In genomic region chr7:158111906-158112570, GRCh38 we compare ENCODE assay signal across 19 cellular contexts.
"Had no signal": no experiment of that assay in that cellular context is flagged by ENCODE, and none has a peak within 500 bp of the region (broad histone marks: within the 10 kb centered on the region; RNA-seq: fewer than 3 reads in every experiment).

No MANE protein-coding gene starts in this region.

- H3K4me3 Mint-ChIP-seq: activated naive CD8-positive, alpha-beta T cell treated with anti-CD3 and anti-CD28 coated beads for 36 hours; central memory CD8-positive, alpha-beta T cell; effector memory CD8-positive, alpha-beta T cell had no signal

- DNase-seq: activated CD8-positive, alpha-beta memory T cell treated with anti-CD3 and anti-CD28 coated beads, Interleukin-2, amount 50 U/mL, for 48 hours; activated naive CD4-positive, alpha-beta T cell treated with Interleukin-2 at 50 U/mL for 16 hours; activated naive CD8-positive, alpha-beta T cell treated with anti-CD3 and anti-CD28 coated beads for 36 hours; activated T-cell treated with anti-CD3 and anti-CD28 coated beads, Interleukin-2, amount 50 U/mL, for 48 hours; effector memory CD8-positive, alpha-beta T cell; esophagus squamous epithelium; gastrocnemius medialis; hypothalamus; mesenchymal stem cell; mucosa of descending colon; ovary; psoas muscle; right cardiac atrium; stimulated activated CD4-positive, alpha-beta T cell treated with anti-CD3 and anti-CD28 coated beads, Interleukin-4, amount 100 ng/mL, for 24 hours; stimulated activated naive CD8-positive, alpha-beta T cell treated with anti-CD3 and anti-CD28 coated beads, Interleukin-15, Interleukin-2, amounts not matched to agents 100 U/mL and 50 U/mL, for 24 hours; substantia nigra; T-helper 1 cell; thyroid gland had no signal

- H3K4me1 Mint-ChIP-seq: activated naive CD8-positive, alpha-beta T cell treated with anti-CD3 and anti-CD28 coated beads for 36 hours; central memory CD8-positive, alpha-beta T cell had no signal

- H3K27ac ChIP-seq: esophagus squamous epithelium, gastrocnemius medialis, ovary, psoas muscle, thyroid gland had no signal

- H3K4me1 ChIP-seq: esophagus squamous epithelium, gastrocnemius medialis, psoas muscle, thyroid gland had no signal

- H3K9me3 ChIP-seq: thyroid gland had no signal

- H3K27me3 ChIP-seq: gastrocnemius medialis, ovary, thyroid gland had no signal

- H3K27ac Mint-ChIP-seq: activated naive CD8-positive, alpha-beta T cell treated with anti-CD3 and anti-CD28 coated beads for 36 hours; effector memory CD8-positive, alpha-beta T cell had no signal

- ATAC-seq: effector memory CD8-positive, alpha-beta T cell; gastrocnemius medialis; mucosa of descending colon; psoas muscle; right cardiac atrium; stimulated activated naive CD8-positive, alpha-beta T cell treated with anti-CD3 and anti-CD28 coated beads, Interleukin-15, Interleukin-2, amounts not matched to agents 100 U/mL and 50 U/mL, for 24 hours had no signal

- H3K4me3 ChIP-seq: esophagus squamous epithelium, gastrocnemius medialis, mucosa of descending colon, ovary, psoas muscle, thyroid gland had no signal

- H3K36me3 ChIP-seq: esophagus squamous epithelium, gastrocnemius medialis, ovary, thyroid gland had no signal
